Comparison of ENCODE assay signal across 9 cellular contexts in the genomic region with DNA sequence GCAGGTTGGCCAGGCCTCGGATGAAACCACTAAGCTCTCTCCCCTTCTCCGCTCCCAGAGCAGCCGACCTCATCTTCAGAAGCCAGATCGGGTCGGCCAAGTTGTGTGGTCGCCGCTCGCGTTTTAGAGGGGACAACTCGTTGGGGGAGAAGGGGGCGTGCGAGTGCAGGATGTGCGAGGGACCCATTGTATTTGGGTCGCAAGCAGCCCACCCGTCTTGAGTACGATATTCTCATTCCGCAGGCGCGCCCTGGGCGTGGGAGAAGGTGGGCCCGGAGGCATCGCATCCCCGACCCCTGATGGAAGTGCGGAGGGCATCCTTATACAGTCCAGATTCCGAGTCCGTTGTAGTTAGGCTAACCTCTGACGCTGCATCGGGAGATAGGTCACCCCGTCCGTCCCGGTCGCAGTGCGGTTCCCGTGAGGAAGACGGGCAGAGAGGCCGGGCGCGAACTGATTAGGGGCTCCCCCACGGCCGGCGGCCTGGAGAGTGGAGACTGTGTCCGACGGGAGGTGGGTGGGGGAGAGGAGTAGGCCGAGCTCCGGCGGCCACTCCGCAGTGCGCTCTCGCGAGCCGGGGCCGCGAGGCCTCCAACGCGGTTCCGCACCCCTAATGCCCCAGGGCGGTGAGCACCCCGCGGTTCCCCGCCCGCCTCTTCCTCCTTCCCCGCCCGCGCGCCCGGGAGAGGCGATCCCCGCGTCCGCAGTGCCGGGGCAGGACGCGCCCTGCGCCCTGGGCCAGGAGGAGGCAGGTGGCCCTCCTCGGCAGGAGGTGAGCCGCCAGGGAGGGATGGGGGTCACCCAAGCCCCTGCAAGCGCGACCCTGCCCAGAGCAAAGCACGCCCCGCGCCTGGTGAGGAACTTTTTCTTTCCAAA. TPM values are rescaled to one million over a fixed set of nuclear protein-coding genes. Genes with fewer than 3 reads are reported as not detected.
DNase-seq lines count a peak whose midpoint lies in the region; ATAC-seq lines count a peak whose summit lies in the region.
"Had no signal": no experiment of that assay in that cellular context is flagged by ENCODE, and none has a peak within 500 bp of the region (broad histone marks: within the 10 kb centered on the region; RNA-seq: fewer than 3 reads in every experiment).

No MANE protein-coding gene starts in this region.

- no peak overlapping the region for H3K27ac Mint-ChIP-seq in activated T-cell treated with anti-CD3 and anti-CD28 coated beads, Interleukin-2, amount 50 U/mL, for 72 hours
- H3K27ac Mint-ChIP-seq in stimulated activated memory B cell treated with anti-CD40 and anti-IgM and Interleukin-4, amounts not matched to agents 10 μg/mL and 1 μg/mL and 100 μg/mL, for 72 hours: no peak overlapping the region

- no peak for ATAC-seq in activated CD4-positive, CD25-positive, alpha-beta regulatory T cell treated with anti-CD3 and anti-CD28 coated beads, Interleukin-2, amount 50 U/mL, for 24 hours
- peak; percentile 14 to 27 for ATAC-seq in activated T-cell treated with anti-CD3 and anti-CD28 coated beads, Interleukin-2, amount 50 U/mL, for 72 hours (replicated peaks in 1 of 2)
- ATAC-seq in stimulated activated memory B cell treated with anti-CD40 and anti-IgM and Interleukin-4, amounts not matched to agents 10 μg/mL and 1 μg/mL and 100 μg/mL, for 72 hours: peak; percentile 13
- ATAC-seq in HG03571 (IDR thresholded peaks at IDR 0.05; ENCODE audit: unreplicated experiment): no peak

- peaks cover 40% of the 10 kb centered on the region for H3K4me1 Mint-ChIP-seq in activated T-cell treated with anti-CD3 and anti-CD28 coated beads, Interleukin-2, amount 50 U/mL, for 72 hours (ENCODE audit: low read depth)
- peaks cover 13% of the 10 kb centered on the region for H3K4me1 Mint-ChIP-seq in stimulated activated memory B cell treated with anti-CD40 and anti-IgM and Interleukin-4, amounts not matched to agents 10 μg/mL and 1 μg/mL and 100 μg/mL, for 72 hours

- H3K36me3 Mint-ChIP-seq in activated T-cell treated with anti-CD3 and anti-CD28 coated beads, Interleukin-2, amount 50 U/mL, for 72 hours (ENCODE audit: insufficient read depth in 2 of 2): peaks cover 4% of the 10 kb centered on the region in 2 donors
- H3K36me3 Mint-ChIP-seq in stimulated activated memory B cell treated with anti-CD40 and anti-IgM and Interleukin-4, amounts not matched to agents 10 μg/mL and 1 μg/mL and 100 μg/mL, for 72 hours: no peaks in the 10 kb centered on the region

- H3K4me3 Mint-ChIP-seq in activated T-cell treated with anti-CD3 and anti-CD28 coated beads, Interleukin-2, amount 50 U/mL, for 72 hours: peak overlapping the region; percentile 71 to 75
- H3K4me3 Mint-ChIP-seq in stimulated activated memory B cell treated with anti-CD40 and anti-IgM and Interleukin-4, amounts not matched to agents 10 μg/mL and 1 μg/mL and 100 μg/mL, for 72 hours: no peak overlapping the region

- DNase-seq in activated CD4-positive, CD25-positive, alpha-beta regulatory T cell treated with anti-CD3 and anti-CD28 coated beads, Interleukin-2, amount 50 U/mL, for 72 hours: peak; percentile 37
- DNase-seq in activated T-cell treated with anti-CD3 and anti-CD28 coated beads, Interleukin-2, amount 50 U/mL, for 72 hours: peak; percentile 35 to 36
- DNase-seq in left kidney (ENCODE audit: low read depth, low spot score): peak; percentile 24
- no peak for DNase-seq in dermis blood vessel endothelial cell
- DNase-seq in COLO829 (ENCODE audit: low spot score): no peak

- H3K27me3 Mint-ChIP-seq in activated T-cell treated with anti-CD3 and anti-CD28 coated beads, Interleukin-2, amount 50 U/mL, for 72 hours (ENCODE audit: low read depth): peaks cover 79% of the 10 kb centered on the region
- peaks cover 70% of the 10 kb centered on the region for H3K27me3 Mint-ChIP-seq in stimulated activated memory B cell treated with anti-CD40 and anti-IgM and Interleukin-4, amounts not matched to agents 10 μg/mL and 1 μg/mL and 100 μg/mL, for 72 hours

- no peaks in the 10 kb centered on the region for H3K9me3 Mint-ChIP-seq in activated T-cell treated with anti-CD3 and anti-CD28 coated beads, Interleukin-2, amount 50 U/mL, for 72 hours
- H3K9me3 Mint-ChIP-seq in stimulated activated memory B cell treated with anti-CD40 and anti-IgM and Interleukin-4, amounts not matched to agents 10 μg/mL and 1 μg/mL and 100 μg/mL, for 72 hours: no peaks in the 10 kb centered on the region

RNA-seq across cellular contexts. Expression of a gene that starts 1.6 kb away (rescaled TPM):
- total RNA-seq in activated T-cell treated with anti-CD3 and anti-CD28 coated beads, Interleukin-2, amount 50 U/mL, for 72 hours: 1 to 10 TPM in 1 of 2 donors, not detected in 1; 1.4 TPM
- total RNA-seq in dermis blood vessel endothelial cell: not detected in 2 replicates

RNA-seq across cellular contexts. Expression of a gene that starts 56.7 kb away (rescaled TPM):
- total RNA-seq in activated T-cell treated with anti-CD3 and anti-CD28 coated beads, Interleukin-2, amount 50 U/mL, for 72 hours: under 1 TPM; 0.46 to 0.58 TPM
- total RNA-seq in dermis blood vessel endothelial cell: not detected in 2 replicates
- total RNA-seq: T-helper 2 cell treated with Interferon-gamma antibody and Interleukin-4, amounts not matched to agents 100 ng/mL and 5 ng/mL, for 36 hours had no signal

Comparison
In these comparisons a context has a peak if more than half of its experiments do, and no peak if none do; other contexts are left out.
1. DNase-seq: peak in activated CD4-positive, CD25-positive, alpha-beta regulatory T cell treated with anti-CD3 and anti-CD28 coated beads, Interleukin-2, amount 50 U/mL, for 72 hours (single experiment), activated T-cell treated with anti-CD3 and anti-CD28 coated beads, Interleukin-2, amount 50 U/mL, for 72 hours (2 of 2) and left kidney (single experiment); none in dermis blood vessel endothelial cell (single experiment) and COLO829 (single experiment).
2. ATAC-seq: peak in activated T-cell treated with anti-CD3 and anti-CD28 coated beads, Interleukin-2, amount 50 U/mL, for 72 hours (2 of 2) and stimulated activated memory B cell treated with anti-CD40 and anti-IgM and Interleukin-4, amounts not matched to agents 10 μg/mL and 1 μg/mL and 100 μg/mL, for 72 hours (single experiment); none in activated CD4-positive, CD25-positive, alpha-beta regulatory T cell treated with anti-CD3 and anti-CD28 coated beads, Interleukin-2, amount 50 U/mL, for 24 hours (0 of 2) and HG03571 (single experiment).